In genomic region chrX:52995135-52995973, GRCh38 we compare ENCODE assay signal across 1 cellular context.
TF ChIP-seq lines count a peak whose summit lies in the region.

No MANE protein-coding gene starts in this region.

TF ChIP-seq in K562, 482 proteins besides CTCF, POLR2A, EP300 and RAD21 (continued from another document and continues in another):
- TF ChIP-seq MAFG (tag; conservative IDR thresholded peaks at IDR 0.05): no peak
- TF ChIP-seq TGIF2 (CRISPR knock-in tag; IDR thresholded peaks at IDR 0.05): no peak
- TF ChIP-seq ELF4 (CRISPR knock-in tag; IDR thresholded peaks at IDR 0.05): no peak
- no peak for TF ChIP-seq ZNF830 (CRISPR knock-in tag; IDR thresholded peaks at IDR 0.05)
- TF ChIP-seq, protein P1, sequence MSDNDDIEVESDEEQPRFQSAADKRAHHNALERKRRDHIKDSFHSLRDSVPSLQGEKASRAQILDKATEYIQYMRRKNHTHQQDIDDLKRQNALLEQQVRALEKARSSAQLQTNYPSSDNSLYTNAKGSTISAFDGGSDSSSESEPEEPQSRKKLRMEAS (CRISPR knock-in tag; IDR thresholded peaks at IDR 0.05): no peak
- no peak for TF ChIP-seq ZNF589 (CRISPR knock-in tag; IDR thresholded peaks at IDR 0.05; ENCODE audit: low read depth)
- peak in 1 of 2 experiments; percentile 49; a peak in 1 of 4 replicates for TF ChIP-seq MNT (conservative IDR thresholded peaks at IDR 0.05)
- TF ChIP-seq ZZZ3 (IDR thresholded peaks at IDR 0.05): no peak
- TF ChIP-seq CEBPZ (IDR thresholded peaks at IDR 0.05; ENCODE audit: borderline replicate concordance, low read depth, low read length): no peak
- no peak for TF ChIP-seq GATA2 (CRISPR knock-in tag; IDR thresholded peaks at IDR 0.05)
- no peak for TF ChIP-seq ZFP30 (CRISPR knock-in tag; IDR thresholded peaks at IDR 0.05; ENCODE audit: borderline replicate concordance)
- TF ChIP-seq KAT8 (IDR thresholded peaks at IDR 0.05; ENCODE audit: low read depth): no peak
- TF ChIP-seq GABPA (tag; conservative IDR thresholded peaks at IDR 0.05; ENCODE audit: low read depth): peak; percentile 94
- TF ChIP-seq, protein P2, sequence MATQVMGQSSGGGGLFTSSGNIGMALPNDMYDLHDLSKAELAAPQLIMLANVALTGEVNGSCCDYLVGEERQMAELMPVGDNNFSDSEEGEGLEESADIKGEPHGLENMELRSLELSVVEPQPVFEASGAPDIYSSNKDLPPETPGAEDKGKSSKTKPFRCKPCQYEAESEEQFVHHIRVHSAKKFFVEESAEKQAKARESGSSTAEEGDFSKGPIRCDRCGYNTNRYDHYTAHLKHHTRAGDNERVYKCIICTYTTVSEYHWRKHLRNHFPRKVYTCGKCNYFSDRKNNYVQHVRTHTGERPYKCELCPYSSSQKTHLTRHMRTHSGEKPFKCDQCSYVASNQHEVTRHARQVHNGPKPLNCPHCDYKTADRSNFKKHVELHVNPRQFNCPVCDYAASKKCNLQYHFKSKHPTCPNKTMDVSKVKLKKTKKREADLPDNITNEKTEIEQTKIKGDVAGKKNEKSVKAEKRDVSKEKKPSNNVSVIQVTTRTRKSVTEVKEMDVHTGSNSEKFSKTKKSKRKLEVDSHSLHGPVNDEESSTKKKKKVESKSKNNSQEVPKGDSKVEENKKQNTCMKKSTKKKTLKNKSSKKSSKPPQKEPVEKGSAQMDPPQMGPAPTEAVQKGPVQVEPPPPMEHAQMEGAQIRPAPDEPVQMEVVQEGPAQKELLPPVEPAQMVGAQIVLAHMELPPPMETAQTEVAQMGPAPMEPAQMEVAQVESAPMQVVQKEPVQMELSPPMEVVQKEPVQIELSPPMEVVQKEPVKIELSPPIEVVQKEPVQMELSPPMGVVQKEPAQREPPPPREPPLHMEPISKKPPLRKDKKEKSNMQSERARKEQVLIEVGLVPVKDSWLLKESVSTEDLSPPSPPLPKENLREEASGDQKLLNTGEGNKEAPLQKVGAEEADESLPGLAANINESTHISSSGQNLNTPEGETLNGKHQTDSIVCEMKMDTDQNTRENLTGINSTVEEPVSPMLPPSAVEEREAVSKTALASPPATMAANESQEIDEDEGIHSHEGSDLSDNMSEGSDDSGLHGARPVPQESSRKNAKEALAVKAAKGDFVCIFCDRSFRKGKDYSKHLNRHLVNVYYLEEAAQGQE (CRISPR knock-in tag; IDR thresholded peaks at IDR 0.05; ENCODE audit: low read depth): no peak
- peak; percentile 97 for TF ChIP-seq NR2C1 (IDR thresholded peaks at IDR 0.05)
- TF ChIP-seq NR2C1 (tag; IDR thresholded peaks at IDR 0.05): peak; percentile 98
- TF ChIP-seq, protein P3, sequence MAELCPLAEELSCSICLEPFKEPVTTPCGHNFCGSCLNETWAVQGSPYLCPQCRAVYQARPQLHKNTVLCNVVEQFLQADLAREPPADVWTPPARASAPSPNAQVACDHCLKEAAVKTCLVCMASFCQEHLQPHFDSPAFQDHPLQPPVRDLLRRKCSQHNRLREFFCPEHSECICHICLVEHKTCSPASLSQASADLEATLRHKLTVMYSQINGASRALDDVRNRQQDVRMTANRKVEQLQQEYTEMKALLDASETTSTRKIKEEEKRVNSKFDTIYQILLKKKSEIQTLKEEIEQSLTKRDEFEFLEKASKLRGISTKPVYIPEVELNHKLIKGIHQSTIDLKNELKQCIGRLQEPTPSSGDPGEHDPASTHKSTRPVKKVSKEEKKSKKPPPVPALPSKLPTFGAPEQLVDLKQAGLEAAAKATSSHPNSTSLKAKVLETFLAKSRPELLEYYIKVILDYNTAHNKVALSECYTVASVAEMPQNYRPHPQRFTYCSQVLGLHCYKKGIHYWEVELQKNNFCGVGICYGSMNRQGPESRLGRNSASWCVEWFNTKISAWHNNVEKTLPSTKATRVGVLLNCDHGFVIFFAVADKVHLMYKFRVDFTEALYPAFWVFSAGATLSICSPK (IDR thresholded peaks at IDR 0.05; ENCODE audit: borderline replicate concordance): no peak
- TF ChIP-seq RFX1 (IDR thresholded peaks at IDR 0.05): no peak
- TF ChIP-seq, protein P4, sequence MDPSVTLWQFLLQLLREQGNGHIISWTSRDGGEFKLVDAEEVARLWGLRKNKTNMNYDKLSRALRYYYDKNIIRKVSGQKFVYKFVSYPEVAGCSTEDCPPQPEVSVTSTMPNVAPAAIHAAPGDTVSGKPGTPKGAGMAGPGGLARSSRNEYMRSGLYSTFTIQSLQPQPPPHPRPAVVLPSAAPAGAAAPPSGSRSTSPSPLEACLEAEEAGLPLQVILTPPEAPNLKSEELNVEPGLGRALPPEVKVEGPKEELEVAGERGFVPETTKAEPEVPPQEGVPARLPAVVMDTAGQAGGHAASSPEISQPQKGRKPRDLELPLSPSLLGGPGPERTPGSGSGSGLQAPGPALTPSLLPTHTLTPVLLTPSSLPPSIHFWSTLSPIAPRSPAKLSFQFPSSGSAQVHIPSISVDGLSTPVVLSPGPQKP (CRISPR knock-in tag; IDR thresholded peaks at IDR 0.05): no peak
- no peak for TF ChIP-seq SIN3A (IDR thresholded peaks at IDR 0.05; ENCODE audit: borderline replicate concordance in 2 of 2, control insufficient read depth in 1 of 2, low read depth in 2 of 2, low read length in 2 of 2)
- no peak for TF ChIP-seq HBP1 (CRISPR knock-in tag; IDR thresholded peaks at IDR 0.05)
- no peak for TF ChIP-seq MTA3 (IDR thresholded peaks at IDR 0.05; ENCODE audit: borderline replicate concordance)
- peak; percentile 37 for TF ChIP-seq ZFX (CRISPR knock-in tag; IDR thresholded peaks at IDR 0.05)
- TF ChIP-seq MYBL2 (IDR thresholded peaks at IDR 0.05; ENCODE audit: low read depth): no peak
- TF ChIP-seq MYBL2 (CRISPR knock-in tag; IDR thresholded peaks at IDR 0.05; ENCODE audit: borderline replicate concordance): no peak
- peak; percentile 16; the same call in 1 of the 2 replicates for TF ChIP-seq CREB1 (IDR thresholded peaks at IDR 0.05)
- TF ChIP-seq CREB1 (CRISPR knock-in tag; IDR thresholded peaks at IDR 0.05): no peak
- TF ChIP-seq GABPB1 (CRISPR knock-in tag; IDR thresholded peaks at IDR 0.05): peak; percentile 90
- no peak for TF ChIP-seq ILF3 (IDR thresholded peaks at IDR 0.05; ENCODE audit: borderline replicate concordance)
- TF ChIP-seq, protein P5, sequence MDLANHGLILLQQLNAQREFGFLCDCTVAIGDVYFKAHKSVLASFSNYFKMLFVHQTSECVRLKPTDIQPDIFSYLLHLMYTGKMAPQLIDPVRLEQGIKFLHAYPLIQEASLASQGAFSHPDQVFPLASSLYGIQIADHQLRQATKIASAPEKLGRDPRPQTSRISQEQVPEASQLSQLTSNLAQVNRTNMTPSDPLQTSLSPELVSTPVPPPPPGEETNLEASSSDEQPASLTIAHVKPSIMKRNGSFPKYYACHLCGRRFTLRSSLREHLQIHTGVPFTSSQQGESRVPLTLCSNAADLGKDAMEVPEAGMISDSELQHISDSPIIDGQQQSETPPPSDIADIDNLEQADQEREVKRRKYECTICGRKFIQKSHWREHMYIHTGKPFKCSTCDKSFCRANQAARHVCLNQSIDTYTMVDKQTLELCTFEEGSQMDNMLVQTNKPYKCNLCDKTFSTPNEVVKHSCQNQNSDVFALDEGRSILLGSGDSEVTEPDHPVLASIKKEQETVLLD (IDR thresholded peaks at IDR 0.05): no peak
- no peak for TF ChIP-seq GABPB2 (CRISPR knock-in tag; conservative IDR thresholded peaks at IDR 0.05)
- no peak for TF ChIP-seq SRSF3 (IDR thresholded peaks at IDR 0.05; ENCODE audit: insufficient read depth, low read length)
- TF ChIP-seq, protein P6, sequence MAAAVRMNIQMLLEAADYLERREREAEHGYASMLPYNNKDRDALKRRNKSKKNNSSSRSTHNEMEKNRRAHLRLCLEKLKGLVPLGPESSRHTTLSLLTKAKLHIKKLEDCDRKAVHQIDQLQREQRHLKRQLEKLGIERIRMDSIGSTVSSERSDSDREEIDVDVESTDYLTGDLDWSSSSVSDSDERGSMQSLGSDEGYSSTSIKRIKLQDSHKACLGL (CRISPR knock-in tag; IDR thresholded peaks at IDR 0.05; ENCODE audit: borderline replicate concordance, poor library complexity, severe bottlenecking): no peak
- TF ChIP-seq ESRRA (IDR thresholded peaks at IDR 0.05; ENCODE audit: borderline replicate concordance, low read depth): peak; percentile 13; the same call in 1 of the 2 replicates
- TF ChIP-seq ZNF253 (CRISPR knock-in tag; conservative IDR thresholded peaks at IDR 0.05): no peak
- peak; percentile 99 for TF ChIP-seq PRDM10 (IDR thresholded peaks at IDR 0.05; ENCODE audit: partially characterized antibody)
